Comparison of ENCODE assay signal across 1 cellular context in the genomic region with DNA sequence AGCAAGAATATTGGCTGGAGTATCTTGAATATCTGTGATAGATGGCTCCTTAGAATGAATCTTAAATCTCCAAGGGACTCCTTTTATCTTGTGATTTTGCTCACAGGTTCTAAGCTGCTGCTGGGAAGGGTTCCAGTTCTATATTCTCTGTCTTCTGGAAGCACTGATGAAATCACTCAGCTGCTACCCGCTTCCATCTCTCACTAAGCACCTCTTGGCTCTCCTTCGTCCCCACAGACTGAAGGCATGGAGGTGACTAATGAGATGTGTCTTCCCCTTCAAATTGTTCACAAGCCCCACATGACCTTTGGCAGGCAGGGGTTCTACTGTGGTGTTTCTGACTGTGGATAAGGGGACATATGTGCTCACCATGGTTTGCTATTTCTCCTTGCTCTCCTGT.
TF ChIP-seq lines count a peak whose summit lies in the region.

No MANE protein-coding gene starts in this region.

TF ChIP-seq in IMR-90, 13 proteins besides CTCF, POLR2A, EP300 and RAD21:
- TF ChIP-seq SMC3 (IDR thresholded peaks at IDR 0.05; ENCODE audit: low read depth, low read length): no peak
- TF ChIP-seq, protein P1, sequence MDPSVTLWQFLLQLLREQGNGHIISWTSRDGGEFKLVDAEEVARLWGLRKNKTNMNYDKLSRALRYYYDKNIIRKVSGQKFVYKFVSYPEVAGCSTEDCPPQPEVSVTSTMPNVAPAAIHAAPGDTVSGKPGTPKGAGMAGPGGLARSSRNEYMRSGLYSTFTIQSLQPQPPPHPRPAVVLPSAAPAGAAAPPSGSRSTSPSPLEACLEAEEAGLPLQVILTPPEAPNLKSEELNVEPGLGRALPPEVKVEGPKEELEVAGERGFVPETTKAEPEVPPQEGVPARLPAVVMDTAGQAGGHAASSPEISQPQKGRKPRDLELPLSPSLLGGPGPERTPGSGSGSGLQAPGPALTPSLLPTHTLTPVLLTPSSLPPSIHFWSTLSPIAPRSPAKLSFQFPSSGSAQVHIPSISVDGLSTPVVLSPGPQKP (IDR thresholded peaks at IDR 0.05; ENCODE audit: borderline replicate concordance, low read depth, low read length): no peak
- TF ChIP-seq RCOR1 (IDR thresholded peaks at IDR 0.05; ENCODE audit: insufficient replicate concordance, low read length): no peak
- TF ChIP-seq BHLHE40 (IDR thresholded peaks at IDR 0.05; ENCODE audit: low read depth, low read length): no peak
- no peak for TF ChIP-seq MXI1 (IDR thresholded peaks at IDR 0.05; ENCODE audit: borderline replicate concordance, low read depth, low read length)
- no peak for TF ChIP-seq FOS (IDR thresholded peaks at IDR 0.05; ENCODE audit: low read depth, low read length)
- no peak for TF ChIP-seq RFX5 (IDR thresholded peaks at IDR 0.05; ENCODE audit: low read depth, low read length)
- no peak for TF ChIP-seq MAZ (IDR thresholded peaks at IDR 0.05; ENCODE audit: borderline replicate concordance, low read depth, low read length)
- TF ChIP-seq, protein P2, sequence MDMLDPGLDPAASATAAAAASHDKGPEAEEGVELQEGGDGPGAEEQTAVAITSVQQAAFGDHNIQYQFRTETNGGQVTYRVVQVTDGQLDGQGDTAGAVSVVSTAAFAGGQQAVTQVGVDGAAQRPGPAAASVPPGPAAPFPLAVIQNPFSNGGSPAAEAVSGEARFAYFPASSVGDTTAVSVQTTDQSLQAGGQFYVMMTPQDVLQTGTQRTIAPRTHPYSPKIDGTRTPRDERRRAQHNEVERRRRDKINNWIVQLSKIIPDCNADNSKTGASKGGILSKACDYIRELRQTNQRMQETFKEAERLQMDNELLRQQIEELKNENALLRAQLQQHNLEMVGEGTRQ (IDR thresholded peaks at IDR 0.05; ENCODE audit: low read depth, low read length): no peak
- no peak for TF ChIP-seq CEBPB (IDR thresholded peaks at IDR 0.05; ENCODE audit: low read depth, low read length)
- TF ChIP-seq MAFK (IDR thresholded peaks at IDR 0.05; ENCODE audit: low read depth, low read length): no peak
- TF ChIP-seq NFE2L2 (IDR thresholded peaks at IDR 0.05; ENCODE audit: low read depth, low read length): no peak
- TF ChIP-seq CHD1 (IDR thresholded peaks at IDR 0.05; ENCODE audit: low read depth, low read length): no peak
